Comparison of ENCODE assay signal across 8 cellular contexts in the genomic region with DNA sequence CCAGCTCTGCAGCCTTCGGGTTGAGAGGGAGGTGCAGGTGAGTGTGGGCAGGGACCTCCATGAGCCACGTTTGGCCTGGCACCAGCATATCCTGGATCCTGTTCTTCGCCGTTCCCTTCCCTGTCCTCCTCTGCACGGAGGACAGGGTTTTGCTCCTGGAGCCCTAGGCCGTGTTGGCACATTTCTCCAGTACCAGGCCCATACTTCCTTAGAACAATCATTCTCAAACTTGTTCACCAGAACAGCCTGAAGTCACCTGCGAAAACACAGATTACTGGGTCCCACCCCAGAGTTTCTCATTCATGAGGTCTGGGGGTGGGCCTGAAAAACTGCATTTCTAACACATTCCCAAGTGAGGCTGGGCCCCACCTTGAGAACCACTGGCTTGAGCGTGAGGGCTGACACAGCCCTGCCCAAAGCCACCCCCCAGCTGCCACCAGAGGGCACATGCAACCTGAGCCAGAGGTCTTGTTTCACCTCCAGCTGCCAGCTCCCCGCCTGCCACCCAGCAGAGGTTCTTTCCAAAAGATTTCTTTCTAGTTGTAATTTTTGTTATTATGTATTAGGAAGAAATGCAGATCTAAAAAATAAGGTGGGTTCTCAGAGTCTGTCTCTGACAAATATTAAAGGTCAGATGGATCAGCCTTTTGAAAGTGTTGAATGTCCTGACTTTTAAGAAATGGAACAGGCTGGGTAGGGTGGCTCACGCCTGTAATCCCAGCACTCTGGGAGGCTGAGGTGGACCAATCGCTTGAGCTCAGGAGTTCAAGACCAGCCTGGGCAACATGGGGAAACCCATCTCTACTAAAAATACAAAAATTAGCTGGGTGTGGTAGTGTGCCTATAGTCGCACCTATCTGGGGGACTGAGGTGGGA. TPM values are rescaled to one million over a fixed set of nuclear protein-coding genes. Genes with fewer than 3 reads are reported as not detected.
A peak's percentile ranks its signal among the peaks of the same experiment; 100 is the strongest.
DNase-seq lines count a peak whose midpoint lies in the region; ATAC-seq and TF ChIP-seq lines count a peak whose summit lies in the region.

No MANE protein-coding gene starts in this region.

- CTCF ChIA-PET in Calu3 (lab: Charles Lee) = interaction anchor here (0.9 to 1.1 kb wide), 3 partner anchors 10 to 69 kb away, joined by 3 to 4 read pairs (median 3); no protein-coding TSS in a partner anchor

- in situ Hi-C loops in KBM-7 (cut with MboI; ENCODE audit: low pct_unique_long_range_greater_than_20kb, low sequenced_read_pairs) = no loop called here

- no TSS peak for BruUV-seq in Calu3 (replicated peaks; lab: Mats Ljungman, UMichigan)

- H3K36me3 Mint-ChIP-seq in Calu3 (ENCODE audit: insufficient read depth, unreplicated experiment) = peaks cover 11% of the 10 kb centered on the region

- peak; percentile 75 for DNase-seq in Calu3
- DNase-seq in KBM-7 = peak; percentile 41
- DNase-seq in activated CD4-positive, alpha-beta T cell treated with anti-CD3 and anti-CD28 coated beads for 24 hours (ENCODE audit: low read depth in 2 of 2) = peak; percentile 54 to 55
- peak; percentile 80 for DNase-seq in colonic mucosa
- peak; percentile 60 for DNase-seq in myocyte (ENCODE audit: low read depth)
- peak; percentile 46 to 63 for DNase-seq in stimulated activated naive CD8-positive, alpha-beta T cell treated with anti-CD3 and anti-CD28 coated beads, Interleukin-15, amount 100 ng/mL, for 72 hours

- H3K27me3 ChIP-seq in colonic mucosa = no peaks in the 10 kb centered on the region

- intact Hi-C loops in Calu3 (cut with micrococcal nuclease; ENCODE audit: unreplicated experiment) (loop anchor here (5.0 kb wide), 2 partner anchors 294 to 309 kb away; no protein-coding TSS in a partner anchor), colonic mucosa (cut with DNase I) (no loop called here)

- TF ChIP-seq CTCF in Calu3 (IDR thresholded peaks at IDR 0.05; ENCODE audit: unreplicated experiment) (peak; percentile 39), colonic mucosa (IDR thresholded peaks at IDR 0.05) (peak; percentile 60)

- peaks cover 7% of the 10 kb centered on the region for H3K4me1 ChIP-seq in colonic mucosa

- no peaks in the 10 kb centered on the region for H3K4me1 Mint-ChIP-seq in Calu3 (ENCODE audit: low read depth, unreplicated experiment)
- peaks cover 37% of the 10 kb centered on the region for H3K4me1 Mint-ChIP-seq in stimulated activated naive CD8-positive, alpha-beta T cell treated with anti-CD3 and anti-CD28 coated beads, Interleukin-15, amount 100 ng/mL, for 72 hours

- H3K27ac ChIP-seq in colonic mucosa = no peak overlapping the region

- H3K9me3 Mint-ChIP-seq in Calu3 (ENCODE audit: low read depth, unreplicated experiment) = no peaks in the 10 kb centered on the region
- no peaks in the 10 kb centered on the region for H3K9me3 Mint-ChIP-seq in stimulated activated naive CD8-positive, alpha-beta T cell treated with anti-CD3 and anti-CD28 coated beads, Interleukin-15, amount 100 ng/mL, for 72 hours

- no peaks in the 10 kb centered on the region for H3K27me3 Mint-ChIP-seq in Calu3 (ENCODE audit: unreplicated experiment)
- no peaks in the 10 kb centered on the region for H3K27me3 Mint-ChIP-seq in stimulated activated naive CD8-positive, alpha-beta T cell treated with anti-CD3 and anti-CD28 coated beads, Interleukin-15, amount 100 ng/mL, for 72 hours

- no peaks in the 10 kb centered on the region for H3K9me3 ChIP-seq in colonic mucosa

- H3K36me3 ChIP-seq in colonic mucosa = no peaks in the 10 kb centered on the region

- no peak overlapping the region for H3K27ac Mint-ChIP-seq in Calu3 (ENCODE audit: unreplicated experiment)
- no peak overlapping the region for H3K27ac Mint-ChIP-seq in stimulated activated naive CD8-positive, alpha-beta T cell treated with anti-CD3 and anti-CD28 coated beads, Interleukin-15, amount 100 ng/mL, for 72 hours

- H3K9ac ChIP-seq in colonic mucosa (ENCODE audit: low read depth in 2 of 2, low read length in 2 of 2) = no peak overlapping the region

- peak; percentile 92 for ATAC-seq in stimulated activated naive CD8-positive, alpha-beta T cell treated with anti-CD3 and anti-CD28 coated beads, Interleukin-15, amount 100 ng/mL, for 72 hours
- ATAC-seq in GM18867 (IDR thresholded peaks at IDR 0.05; ENCODE audit: unreplicated experiment) = no peak
- ATAC-seq in GM18511 (IDR thresholded peaks at IDR 0.05; ENCODE audit: unreplicated experiment) = no peak

- H3K4me3 ChIP-seq in colonic mucosa = no peak overlapping the region

- H3K4me3 Mint-ChIP-seq in Calu3 (ENCODE audit: low read depth, unreplicated experiment) = no peak overlapping the region
- no peak overlapping the region for H3K4me3 Mint-ChIP-seq in stimulated activated naive CD8-positive, alpha-beta T cell treated with anti-CD3 and anti-CD28 coated beads, Interleukin-15, amount 100 ng/mL, for 72 hours

RNA-seq across cellular contexts. Expression of gene LDLRAP1, which starts 39.6 kb away (rescaled TPM):
- total RNA-seq in Calu3 (2022) (8.3 and 12.2 TPM in 2 replicates), colonic mucosa (10 to 100 TPM; 35.7 to 40.1 TPM), myocyte (10.7 and 13.8 TPM in 2 replicates)
- polyA plus RNA-seq in myocyte (2012) = 23.6 TPM
